In the genomic region with DNA sequence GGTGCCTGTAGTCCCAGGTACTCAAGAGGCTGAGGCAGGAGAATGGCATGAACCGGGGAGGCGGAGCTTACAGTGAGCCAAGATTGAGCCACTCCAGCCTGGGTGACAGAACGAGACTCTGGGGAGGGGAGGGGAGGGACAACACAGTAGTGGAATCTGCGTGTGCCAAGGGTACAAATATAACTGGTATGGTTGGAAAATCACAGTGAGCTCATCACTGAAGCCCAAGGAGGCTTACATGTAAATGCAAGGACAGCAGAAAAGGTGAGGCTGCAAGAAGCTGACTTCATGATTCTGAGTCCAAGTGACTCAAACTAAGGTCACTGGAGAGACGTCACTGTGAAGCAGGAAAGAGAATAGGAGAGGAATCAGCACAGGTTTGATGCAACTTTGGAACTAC, we compare ENCODE assay signal across 12 cellular contexts. TPM values are rescaled to one million over a fixed set of nuclear protein-coding genes. Genes with fewer than 3 reads are reported as not detected.
A peak's percentile ranks its signal among the peaks of the same experiment; 100 is the strongest.
DNase-seq lines count a peak whose midpoint lies in the region; ATAC-seq and TF ChIP-seq lines count a peak whose summit lies in the region.
"Had no signal": no experiment of that assay in that cellular context is flagged by ENCODE, and none has a peak within 500 bp of the region (broad histone marks: within the 10 kb centered on the region; RNA-seq: fewer than 3 reads in every experiment).

No MANE protein-coding gene starts in this region.

- peak; percentile 77 for ATAC-seq in PC-3
- ATAC-seq in lung (ENCODE audit: insufficient read depth, low FRiP score): peak; percentile 64
- ATAC-seq in body of pancreas: no peak

- H2AFZ ChIP-seq in PC-3 (ENCODE audit: low read length): no peak overlapping the region

- in situ Hi-C loops in Caki2 (cut with HindIII; ENCODE audit: low pct_unique_long_range_greater_than_20kb, low sequenced_read_pairs): no loop called here

- H3K36me3 ChIP-seq in PC-3 (ENCODE audit: low read depth, low read length) (no peaks in the 10 kb centered on the region), lung (ENCODE audit: control insufficient read depth in 2 of 2, insufficient read depth in 2 of 2, low read length in 2 of 2) (peaks cover 0 to 4% of the 10 kb centered on the region in 2 donors), body of pancreas (replicated peaks in 1 of 2; ENCODE audit: insufficient read depth in 1 of 2, low read depth in 2 of 2) (no peaks in the 10 kb centered on the region)
- H3K36me3 ChIP-seq: cardiac muscle cell had no signal

- H3K4me3 ChIP-seq in PC-3 (ENCODE audit: low read length) (no peak overlapping the region), epithelial cell of esophagus (ENCODE audit: low read length) (no peak overlapping the region), lung (no peak overlapping the region), body of pancreas (no peak overlapping the region)
- H3K4me3 ChIP-seq: cardiac muscle cell had no signal

- H3K4me1 ChIP-seq in PC-3 (ENCODE audit: insufficient read depth, low read length) (peaks cover 40% of the 10 kb centered on the region), lung (ENCODE audit: control insufficient read depth in 2 of 2, insufficient read depth in 2 of 2, low read length in 2 of 2) (peaks cover 9 to 16% of the 10 kb centered on the region in 2 donors), body of pancreas (no peaks in the 10 kb centered on the region)

- no peaks in the 10 kb centered on the region for H3F3A ChIP-seq in PC-3 (ENCODE audit: low read length, unreplicated experiment)

- no peak for TF ChIP-seq POLR2A in body of pancreas (IDR thresholded peaks at IDR 0.05)

- BruUV-seq in PC-3 (replicated peaks; lab: Mats Ljungman, UMichigan): no TSS peak

- peaks cover 70% of the 10 kb centered on the region for H3K79me2 ChIP-seq in PC-3 (ENCODE audit: low read length)

- peak overlapping the region; percentile 0; the same call in 1 of the 2 replicates for H3K4me2 ChIP-seq in PC-3 (ENCODE audit: low read length)

- CTCF ChIA-PET in PC-3 (lab: Charles Lee): no interaction called here

- H3K9me2 ChIP-seq in PC-3 (replicated peaks; ENCODE audit: low read length): no peaks in the 10 kb centered on the region

- H3K27me3 ChIP-seq in PC-3 (ENCODE audit: low read length) (no peaks in the 10 kb centered on the region), lung (ENCODE audit: control insufficient read depth, insufficient read depth) (no peaks in the 10 kb centered on the region), body of pancreas (no peaks in the 10 kb centered on the region)
- H3K27me3 ChIP-seq: cardiac muscle cell had no signal

- TF ChIP-seq CTCF in PC-3 (conservative IDR thresholded peaks at IDR 0.05; ENCODE audit: low read depth, low read length) (no peak), epithelial cell of esophagus (IDR thresholded peaks at IDR 0.05; ENCODE audit: insufficient read depth, low read depth, low read length, missing control alignments) (no peak), lung (IDR thresholded peaks at IDR 0.05; ENCODE audit: control extremely low read depth, extremely low read depth) (no peak), body of pancreas (IDR thresholded peaks at IDR 0.05) (no peak)

- H4K20me1 ChIP-seq in PC-3 (ENCODE audit: low read length): no peaks in the 10 kb centered on the region

- POLR2A ChIA-PET in PC-3 (lab: Charles Lee; ENCODE audit: unreplicated experiment): interaction anchor here (0.6 kb wide), 2 partner anchors 9 to 1516 kb away, joined by 5 to 15 read pairs; a partner anchor contains a TSS

- intact Hi-C loops in PC-3 (cut with micrococcal nuclease): no loop called here
- intact Hi-C loops in body of pancreas (cut with DNase I): no loop called here

- H3K27ac ChIP-seq in PC-3 (ENCODE audit: low read length): peak overlapping the region; percentile 69
- no peak overlapping the region for H3K27ac ChIP-seq in lung (ENCODE audit: low read depth in 1 of 2, low read length in 1 of 2)
- no peak overlapping the region for H3K27ac ChIP-seq in body of pancreas
- H3K27ac ChIP-seq: cardiac muscle cell had no signal

- H3K9me3 ChIP-seq in PC-3 (ENCODE audit: low read length) (no peaks in the 10 kb centered on the region), lung (ENCODE audit: control insufficient read depth in 2 of 2, insufficient read depth in 1 of 2, low read length in 1 of 2) (no peaks in the 10 kb centered on the region), body of pancreas (no peaks in the 10 kb centered on the region)

- DNase-seq in Caki2 (ENCODE audit: low read depth) (peak; percentile 88), PC-3 (peak; percentile 86), epithelial cell of esophagus (ENCODE audit: low read depth) (peak; percentile 100), lung (ENCODE audit: low spot score) (peak; percentile 76), CD1c-positive myeloid dendritic cell (ENCODE audit: extremely low spot score) (no peak), NCI-H2196 treated with DMSO at 0.1 percent for 48 hours (lab: John Stamatoyannopoulos, UW; ENCODE audit: unreplicated experiment) (no peak), dedifferentiated amniotic fluid mesenchymal stem cell (ENCODE audit: extremely low spot score) (no peak), body of pancreas (no peak)
- DNase-seq: activated T-cell treated with anti-CD3 and anti-CD28 coated beads, Interleukin-2, amount 50 U/mL, for 1 hour; CD4-positive, CD25-positive, alpha-beta regulatory T cell; NCI-H1092 treated with DMSO at 0.1 percent for 48 hours had no signal

- 62 to 76% methylated on average over 5 of the region's 5 CpGs for WGBS in lung, 2 donors
- WGBS in body of pancreas, 2 donors: 75 to 76% methylated on average over 5 of the region's 5 CpGs

- H3K9ac ChIP-seq in PC-3 (ENCODE audit: low read length): no peak overlapping the region

RNA-seq across cellular contexts. Expression of a gene that starts 9.2 kb away (rescaled TPM):
- total RNA-seq in Caki2 (2014; rRNA removed; shearing (Covaris generic); ENCODE audit: low replicate concordance): 57.1 and 76.8 TPM in 2 replicates
- total RNA-seq in PC-3 (2014; rRNA removed): 22.1 and 36.1 TPM in 2 replicates
- 100 to 1,000 TPM in 1 of 2 donors, 10 to 100 TPM in 1; 63.9 to 117 TPM for total RNA-seq in lung
- polyA plus RNA-seq in lung: 10 to 100 TPM; 30.2 to 32.8 TPM
- 10 to 100 TPM; 44.9 to 46.5 TPM for total RNA-seq in body of pancreas

RNA-seq across cellular contexts. Expression of a gene that starts 9.6 kb away (rescaled TPM):
- 15.1 and 26.9 TPM in 2 replicates for total RNA-seq in Caki2 (2014; rRNA removed; shearing (Covaris generic); ENCODE audit: low replicate concordance)
- total RNA-seq in PC-3 (2014; rRNA removed): 27.4 and 41.1 TPM in 2 replicates
- 10 to 100 TPM; 12.8 to 15.2 TPM for total RNA-seq in lung
- 1 to 10 TPM; 5.2 to 5.6 TPM for polyA plus RNA-seq in lung
- 10 to 100 TPM in 1 of 2 donors, 1 to 10 TPM in 1; 8.8 to 11.2 TPM for total RNA-seq in body of pancreas

Comparison
In these comparisons a context has a peak if more than half of its experiments do, and no peak if none do; other contexts are left out.
1. DNase-seq: peak in Caki2 (single experiment), PC-3 (single experiment), epithelial cell of esophagus (single experiment) and lung (single experiment); none in CD1c-positive myeloid dendritic cell (single experiment), NCI-H2196 treated with DMSO at 0.1 percent for 48 hours (single experiment), dedifferentiated amniotic fluid mesenchymal stem cell (single experiment) and body of pancreas (0 of 4).